ENCODE assay signal across 28 cellular contexts in the genomic region with DNA sequence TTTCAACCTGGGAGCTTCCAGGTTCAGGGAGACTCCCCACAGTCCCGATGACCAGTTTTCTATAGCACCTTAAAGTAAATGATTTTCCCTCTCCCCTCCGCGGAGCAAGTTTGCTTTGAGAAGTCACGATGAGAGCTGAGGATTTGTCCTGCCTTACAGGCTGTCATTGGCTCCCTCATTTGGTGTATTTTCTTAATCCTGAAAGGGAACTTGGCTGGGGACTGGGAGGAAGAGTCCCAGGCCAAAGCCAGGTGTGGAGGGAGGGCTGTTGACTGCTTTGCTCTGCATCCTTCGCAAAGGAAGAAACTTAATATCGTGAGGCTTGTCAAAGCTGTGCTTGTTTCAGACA.
A peak's percentile ranks its signal among the peaks of the same experiment; 100 is the strongest.
DNase-seq lines count a peak whose midpoint lies in the region; ATAC-seq, FAIRE-seq and TF ChIP-seq lines count a peak whose summit lies in the region.
"Had no signal": no experiment of that assay in that cellular context is flagged by ENCODE, and none has a peak within 500 bp of the region (broad histone marks: within the 10 kb centered on the region; RNA-seq: fewer than 3 reads in every experiment).

No MANE protein-coding gene starts in this region.

- H3K36me3 Mint-ChIP-seq in endodermal cell (ENCODE audit: low read depth): no peaks in the 10 kb centered on the region
- H3K36me3 Mint-ChIP-seq: activated naive CD4-positive, alpha-beta T cell treated with anti-CD3 and anti-CD28 coated beads, Interleukin-2, amount 10 ng/mL, durations not matched to agents 7 days and 5 days had no signal

- H3K4me3 Mint-ChIP-seq in endodermal cell: peak overlapping the region; percentile 25
- H3K4me3 Mint-ChIP-seq: activated naive CD4-positive, alpha-beta T cell treated with anti-CD3 and anti-CD28 coated beads, Interleukin-2, amount 10 ng/mL, durations not matched to agents 7 days and 5 days had no signal

- no peak for TF ChIP-seq CTCF in heart right ventricle (IDR thresholded peaks at IDR 0.05)
- TF ChIP-seq CTCF in endodermal cell (conservative IDR thresholded peaks at IDR 0.05): no peak
- no peak for TF ChIP-seq CTCF in kidney (IDR thresholded peaks at IDR 0.05; ENCODE audit: borderline replicate concordance, extremely low read depth, insufficient read depth)

- intact Hi-C loops in heart right ventricle (cut with DNase I): no loop called here
- intact Hi-C loops in left ventricle myocardium superior (cut with micrococcal nuclease): no loop called here
- intact Hi-C loops in kidney (cut with DNase I): no loop called here

- H3K27me3 Mint-ChIP-seq in endodermal cell (ENCODE audit: insufficient read depth): peaks cover 84% of the 10 kb centered on the region

- H3K4me3 ChIP-seq in heart right ventricle (peak overlapping the region in 9 of 10 donors; percentile 26 to 51 (median 45)), endodermal cell (ENCODE audit: low read length) (peak overlapping the region; percentile 37), kidney (ENCODE audit: low read length in 2 of 2) (peak overlapping the region; percentile 57 to 64)
- H3K4me3 ChIP-seq: colonic mucosa, mucosa of descending colon, right lobe of liver, transverse colon had no signal

- H3K27me3 ChIP-seq in heart right ventricle (peaks cover 0 to 21% (median 0%) of the 10 kb centered on the region in 7 donors), endodermal cell (ENCODE audit: control insufficient read depth, insufficient read depth, low read length, poor library complexity, severe bottlenecking) (peaks cover 86% of the 10 kb centered on the region)
- H3K27me3 ChIP-seq: colonic mucosa, right lobe of liver had no signal

- H3K4me1 ChIP-seq in heart right ventricle (peaks cover 0 to 24% (median 10%) of the 10 kb centered on the region in 9 donors), endodermal cell (ENCODE audit: control insufficient read depth, insufficient read depth, low read length) (peaks cover 13% of the 10 kb centered on the region), kidney (ENCODE audit: control insufficient read depth in 1 of 2, insufficient read depth in 1 of 2, low read depth in 1 of 2, low read length in 2 of 2) (peaks cover 0 to 9% of the 10 kb centered on the region in 2 donors)
- H3K4me1 ChIP-seq: colonic mucosa, right lobe of liver, transverse colon had no signal

- no peak for DNase-seq in heart right ventricle
- DNase-seq in left ventricle myocardium superior: no peak
- peak; percentile 69 for DNase-seq in endodermal cell
- DNase-seq in kidney: no peak
- DNase-seq in NCI-H2107 (lab: John Stamatoyannopoulos, UW): no peak
- DNase-seq in HPDE6-E6E7 (ENCODE audit: extremely low spot score): no peak
- DNase-seq: activated CD4-positive, alpha-beta T cell treated with anti-CD3 and anti-CD28 coated beads, Interleukin-2, amount 50 U/mL, for 1 hour; activated naive CD4-positive, alpha-beta T cell treated with anti-CD3 and anti-CD28 coated beads, Interleukin-2, amount 10 ng/mL, durations not matched to agents 7 days and 5 days; activated T-cell treated with anti-CD3 and anti-CD28 coated beads, Interleukin-2, amount 50 U/mL, for 48 hours; amygdala; colonic mucosa; DMS53; effector memory CD4-positive, alpha-beta T cell; erythroblast; GDM1; mucosa of descending colon; NCI-H1436; NCI-H2081 treated with DMSO at 0.1 percent for 48 hours; NCI-H446; right lobe of liver; stimulated activated CD4-positive, alpha-beta T cell treated with anti-CD3 and anti-CD28 coated beads, Interleukin-12 subunit alpha, Interleukin-12 subunit beta, amount 100 ng/mL, for 4 hours; stimulated activated CD4-positive, alpha-beta T cell treated with anti-CD3 and anti-CD28 coated beads, Interleukin-4, amount 100 ng/mL, for 1 hour; transverse colon had no signal

- H3K9ac ChIP-seq in endodermal cell (ENCODE audit: extremely low read depth, low read length, poor library complexity, severe bottlenecking) (no peak overlapping the region), kidney (ENCODE audit: low read length in 2 of 2) (peak overlapping the region in 1 of 2 donors; percentile 84)

- no peaks in the 10 kb centered on the region for H3K9me3 Mint-ChIP-seq in endodermal cell
- H3K9me3 Mint-ChIP-seq: activated naive CD4-positive, alpha-beta T cell treated with anti-CD3 and anti-CD28 coated beads, Interleukin-2, amount 10 ng/mL, durations not matched to agents 7 days and 5 days; nephron had no signal

- no peaks in the 10 kb centered on the region for H3K9me3 ChIP-seq in heart right ventricle
- no peaks in the 10 kb centered on the region for H3K9me3 ChIP-seq in endodermal cell (ENCODE audit: control insufficient read depth, low read length)
- no peaks in the 10 kb centered on the region for H3K9me3 ChIP-seq in kidney (ENCODE audit: control insufficient read depth in 1 of 2, low read length in 2 of 2)
- H3K9me3 ChIP-seq: colonic mucosa, mucosa of descending colon, right lobe of liver, transverse colon had no signal

- no peak for FAIRE-seq in kidney (lab: Jason Lieb, UNC)
- FAIRE-seq: bronchial epithelial cell had no signal

- peaks cover 53% of the 10 kb centered on the region for H3K4me1 Mint-ChIP-seq in endodermal cell
- H3K4me1 Mint-ChIP-seq: activated naive CD4-positive, alpha-beta T cell treated with anti-CD3 and anti-CD28 coated beads, Interleukin-2, amount 10 ng/mL, durations not matched to agents 7 days and 5 days had no signal

- no peak overlapping the region for H3K27ac Mint-ChIP-seq in endodermal cell
- H3K27ac Mint-ChIP-seq: activated naive CD4-positive, alpha-beta T cell treated with anti-CD3 and anti-CD28 coated beads, Interleukin-2, amount 10 ng/mL, durations not matched to agents 7 days and 5 days had no signal

- WGBS in heart right ventricle, 2 donors: 17 to 30% methylated on average over 6 of the region's 6 CpGs
- 6 to 23% methylated on average over 3 to 6 of the region's 6 CpGs for WGBS in endodermal cell (ENCODE audit: insufficient coverage in 1 of 2, insufficient read length in 1 of 2), 2 experiments

- no peaks in the 10 kb centered on the region for H3K36me3 ChIP-seq in heart right ventricle
- no peaks in the 10 kb centered on the region for H3K36me3 ChIP-seq in endodermal cell (ENCODE audit: control insufficient read depth, insufficient read depth, low read length)
- H3K36me3 ChIP-seq in kidney (ENCODE audit: control insufficient read depth in 1 of 2, insufficient read depth in 2 of 2, low read length in 2 of 2): no peaks in the 10 kb centered on the region
- H3K36me3 ChIP-seq: colonic mucosa, right lobe of liver, transverse colon had no signal

- ATAC-seq in heart right ventricle (peak in 3 of 8 donors; percentile 2 to 4 (median 2)), left ventricle myocardium superior (no peak), GM18873 (IDR thresholded peaks at IDR 0.05; ENCODE audit: low FRiP score, unreplicated experiment) (no peak)
- ATAC-seq: HCT116, mucosa of descending colon, right lobe of liver had no signal

- peak overlapping the region in 6 of 10 donors; percentile 54 to 78 (median 72) for H3K27ac ChIP-seq in heart right ventricle
- H3K27ac ChIP-seq in endodermal cell (ENCODE audit: low read depth, low read length): no peak overlapping the region
- peak overlapping the region; percentile 26 to 85 for H3K27ac ChIP-seq in kidney (ENCODE audit: low read depth in 2 of 2, low read length in 2 of 2)
- H3K27ac ChIP-seq: colonic mucosa, right lobe of liver, RWPE1, transverse colon had no signal
